15 cellular contexts compared by ENCODE assay signal in the genomic region with DNA sequence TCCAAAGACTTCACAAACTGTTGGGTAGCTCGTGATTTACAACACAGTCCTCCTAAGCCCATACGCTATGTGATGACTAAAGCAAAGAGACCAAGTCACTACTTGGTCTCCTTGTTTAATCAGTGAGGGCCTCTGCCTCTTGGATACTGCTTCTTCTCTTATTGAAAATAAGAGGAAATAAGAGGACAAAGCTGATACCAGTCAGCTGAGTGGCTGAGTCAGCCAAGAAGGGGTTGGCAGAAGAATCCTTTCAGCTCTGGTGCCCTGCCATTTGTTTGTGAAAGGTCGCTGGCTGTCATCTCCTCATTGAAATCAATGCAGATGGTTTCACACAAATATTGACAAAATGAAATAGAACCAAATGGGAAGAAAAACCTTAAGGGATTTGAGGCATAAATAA.
"Had no signal": no experiment of that assay in that cellular context is flagged by ENCODE, and none has a peak within 500 bp of the region (broad histone marks: within the 10 kb centered on the region; RNA-seq: fewer than 3 reads in every experiment).

No MANE protein-coding gene starts in this region.

- H3K4me3 ChIP-seq: colonic mucosa, psoas muscle, stomach, testis, upper lobe of right lung had no signal

- DNase-seq: activated CD4-positive, alpha-beta T cell treated with anti-CD3 and anti-CD28 coated beads, Interleukin-2, amount 10 ng/mL, durations not matched to agents 24 days and 14 days; activated CD4-positive, CD25-positive, alpha-beta regulatory T cell; activated CD8-positive, alpha-beta memory T cell treated with anti-CD3 and anti-CD28 coated beads, Interleukin-2, amount 50 U/mL, for 48 hours; activated gamma-delta T cell; activated T-cell treated with anti-CD3 and anti-CD28 coated beads, Interleukin-2, amount 50 U/mL, for 72 hours; colonic mucosa; foreskin keratinocyte; kidney glomerular epithelial cell; nephron progenitor cell; occipital lobe; psoas muscle; stimulated activated CD4-positive, alpha-beta T cell treated with anti-CD3 and anti-CD28 coated beads, Interleukin-1b, Interleukin-23, amount 100 ng/mL, for 48 hours; stomach; testis; upper lobe of right lung had no signal
